Comparison of ENCODE assay signal across 27 cellular contexts in genomic region chr6:67594366-67594765, GRCh38.
"Had no signal": no experiment of that assay in that cellular context is flagged by ENCODE, and none has a peak within 500 bp of the region (broad histone marks: within the 10 kb centered on the region; RNA-seq: fewer than 3 reads in every experiment).

No MANE protein-coding gene starts in this region.

- H3K4me3 Mint-ChIP-seq: activated CD4-positive, alpha-beta T cell treated with anti-CD3 and anti-CD28 coated beads, Interleukin-2, amount 10 ng/mL, durations not matched to agents 24 days and 14 days; activated CD8-positive, alpha-beta memory T cell treated with anti-CD3 and anti-CD28 coated beads, Interleukin-2, amount 10 ng/mL, durations not matched to agents 7 days and 5 days; activated naive CD8-positive, alpha-beta T cell treated with anti-CD3 and anti-CD28 coated beads, Interleukin-2, amount 50 U/mL, for 24 hours; activated T-cell treated with anti-CD3 and anti-CD28 coated beads, Interleukin-2, amount 50 U/mL, for 24 hours; activated T-helper 1 cell treated with anti-CD3 and anti-CD28 coated beads, Interleukin-12 subunit alpha, Interleukin-12 subunit beta, Interleukin-2, Interleukin-4 antibody, amounts not matched to agents 30 ng/mL and 10 ng/mL and 1 ng/mL, durations not matched to agents 14 hours and 24 hours and 36 hours; T-helper 17 cell; WTC11 had no signal

- DNase-seq: activated CD4-positive, alpha-beta T cell treated with anti-CD3 and anti-CD28 coated beads, Interleukin-2, amount 10 ng/mL, durations not matched to agents 24 days and 14 days; activated CD4-positive, alpha-beta T cell treated with anti-CD3 and anti-CD28 coated beads, Interleukin-2, amount 50 U/mL, for 48 hours; activated CD4-positive, CD25-positive, alpha-beta regulatory T cell treated with anti-CD3 and anti-CD28 coated beads, Interleukin-2, amount 50 U/mL, for 72 hours; activated CD8-positive, alpha-beta memory T cell treated with anti-CD3 and anti-CD28 coated beads, Interleukin-2, amount 10 ng/mL, durations not matched to agents 7 days and 5 days; activated effector memory CD4-positive, alpha-beta T cell treated with Interleukin-2 at 50 U/mL for 16 hours; activated naive CD4-positive, alpha-beta T cell treated with Interleukin-2 at 50 U/mL for 16 hours; activated naive CD8-positive, alpha-beta T cell treated with anti-CD3 and anti-CD28 coated beads, Interleukin-2, amount 50 U/mL, for 24 hours; activated T-cell treated with anti-CD3 and anti-CD28 coated beads, Interleukin-2, amount 50 U/mL, for 24 hours; amygdala; central memory CD4-positive, alpha-beta T cell; KG1; NCI-H1092 treated with DMSO at 0.1 percent for 48 hours; NCI-H1436 treated with DMSO at 0.1 percent for 48 hours; NCI-H187; NCI-H2081; NCI-H446; NCI-H524; Peyer's patch; Right ventricle myocardium superior; T-helper 17 cell; T-helper 9 cell had no signal

- H3K4me1 Mint-ChIP-seq: activated CD4-positive, alpha-beta T cell treated with anti-CD3 and anti-CD28 coated beads, Interleukin-2, amount 10 ng/mL, durations not matched to agents 24 days and 14 days; activated CD8-positive, alpha-beta memory T cell treated with anti-CD3 and anti-CD28 coated beads, Interleukin-2, amount 10 ng/mL, durations not matched to agents 7 days and 5 days; activated naive CD8-positive, alpha-beta T cell treated with anti-CD3 and anti-CD28 coated beads, Interleukin-2, amount 50 U/mL, for 24 hours; T-helper 17 cell; WTC11 had no signal

- H3K27ac ChIP-seq: breast epithelium, Peyer's patch, RWPE1, SJSA1 had no signal

- H3K4me1 ChIP-seq: breast epithelium, Peyer's patch, SJSA1 had no signal

- H3K27me3 Mint-ChIP-seq: activated CD4-positive, alpha-beta T cell treated with anti-CD3 and anti-CD28 coated beads, Interleukin-2, amount 10 ng/mL, durations not matched to agents 24 days and 14 days; activated CD8-positive, alpha-beta memory T cell treated with anti-CD3 and anti-CD28 coated beads, Interleukin-2, amount 10 ng/mL, durations not matched to agents 7 days and 5 days; activated naive CD8-positive, alpha-beta T cell treated with anti-CD3 and anti-CD28 coated beads, Interleukin-2, amount 50 U/mL, for 24 hours; activated T-cell treated with anti-CD3 and anti-CD28 coated beads, Interleukin-2, amount 50 U/mL, for 24 hours; T-helper 17 cell had no signal

- H3K27me3 ChIP-seq: breast epithelium, Peyer's patch, SJSA1 had no signal

- H3K4me3 ChIP-seq: breast epithelium, Peyer's patch, SJSA1 had no signal

- H3K9me3 Mint-ChIP-seq: activated CD4-positive, alpha-beta T cell treated with anti-CD3 and anti-CD28 coated beads, Interleukin-2, amount 10 ng/mL, durations not matched to agents 24 days and 14 days; activated T-helper 1 cell treated with anti-CD3 and anti-CD28 coated beads, Interleukin-12 subunit alpha, Interleukin-12 subunit beta, Interleukin-2, Interleukin-4 antibody, amounts not matched to agents 30 ng/mL and 10 ng/mL and 1 ng/mL, durations not matched to agents 14 hours and 24 hours and 36 hours had no signal

- H3K27ac Mint-ChIP-seq: activated CD4-positive, alpha-beta T cell treated with anti-CD3 and anti-CD28 coated beads, Interleukin-2, amount 10 ng/mL, durations not matched to agents 24 days and 14 days; activated CD8-positive, alpha-beta memory T cell treated with anti-CD3 and anti-CD28 coated beads, Interleukin-2, amount 10 ng/mL, durations not matched to agents 7 days and 5 days; activated naive CD4-positive, alpha-beta T cell treated with anti-CD3 and anti-CD28 coated beads, Interleukin-2, amount 50 U/mL, for 72 hours; activated naive CD8-positive, alpha-beta T cell treated with anti-CD3 and anti-CD28 coated beads, Interleukin-2, amount 50 U/mL, for 24 hours; activated T-cell treated with anti-CD3 and anti-CD28 coated beads, Interleukin-2, amount 50 U/mL, for 24 hours; activated T-helper 1 cell treated with anti-CD3 and anti-CD28 coated beads, Interleukin-12 subunit alpha, Interleukin-12 subunit beta, Interleukin-2, Interleukin-4 antibody, amounts not matched to agents 30 ng/mL and 10 ng/mL and 1 ng/mL, durations not matched to agents 14 hours and 24 hours and 36 hours; T-helper 17 cell; WTC11 had no signal

- H3K36me3 Mint-ChIP-seq: activated CD8-positive, alpha-beta memory T cell treated with anti-CD3 and anti-CD28 coated beads, Interleukin-2, amount 10 ng/mL, durations not matched to agents 7 days and 5 days; activated naive CD4-positive, alpha-beta T cell treated with anti-CD3 and anti-CD28 coated beads, Interleukin-2, amount 50 U/mL, for 72 hours; WTC11 had no signal

- H3K9me3 ChIP-seq: breast epithelium, Peyer's patch, SJSA1 had no signal

- H3K36me3 ChIP-seq: breast epithelium, Peyer's patch, SJSA1 had no signal
